In the genomic region with DNA sequence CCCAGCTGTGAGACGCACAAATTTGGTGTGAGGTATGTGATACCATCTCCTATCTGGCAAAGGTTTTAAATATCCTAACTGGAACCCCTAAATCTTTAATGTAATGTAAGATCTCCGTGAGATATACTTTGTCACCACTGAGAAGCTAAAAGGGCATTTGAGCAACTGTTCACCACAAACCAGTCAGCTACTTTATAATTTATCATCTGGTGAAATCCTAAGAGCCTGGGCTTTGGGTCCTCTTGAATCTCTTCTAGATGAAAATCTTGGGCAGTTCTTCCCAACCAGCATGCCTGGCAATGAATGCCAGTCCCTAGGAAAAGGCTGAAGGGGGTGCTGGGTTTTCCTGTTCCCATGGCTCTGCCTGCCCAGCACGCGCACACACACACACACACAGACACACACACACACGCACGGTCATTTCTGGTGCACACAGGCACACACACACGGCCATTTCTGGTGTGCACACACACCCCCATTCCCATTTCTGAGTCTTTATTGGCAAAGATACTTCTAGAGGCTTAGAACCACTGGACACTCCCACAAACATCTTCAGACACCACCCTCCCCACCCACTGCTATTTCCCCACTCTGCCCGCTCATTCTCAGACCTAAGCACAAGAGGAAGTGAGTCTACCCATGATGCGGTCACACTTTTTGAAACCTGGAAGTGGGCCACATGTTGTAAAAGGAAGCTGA, we compare ENCODE assay signal across 8 cellular contexts.
DNase-seq lines count a peak whose midpoint lies in the region; ATAC-seq and TF ChIP-seq lines count a peak whose summit lies in the region.

No MANE protein-coding gene starts in this region.

- peak; percentile 57 for ATAC-seq in GM18907 (IDR thresholded peaks at IDR 0.05; ENCODE audit: unreplicated experiment)
- ATAC-seq in HG03066 (IDR thresholded peaks at IDR 0.05; ENCODE audit: low read depth, unreplicated experiment): peak; percentile 56

- no peaks in the 10 kb centered on the region for H3K9me3 ChIP-seq in smooth muscle cell (replicated peaks; ENCODE audit: low read depth)

- H3K36me3 ChIP-seq in smooth muscle cell (ENCODE audit: low read depth): no peaks in the 10 kb centered on the region

- H3K27ac ChIP-seq in smooth muscle cell (ENCODE audit: low read depth): peak overlapping the region; percentile 7

- DNase-seq in SIG-M5 (lab: John Stamatoyannopoulos, UW) (peak; percentile 78), glomerular endothelial cell (ENCODE audit: extremely low read depth, low read depth, low spot score) (peak; percentile 89), smooth muscle cell (lab: John Stamatoyannopoulos, UW; ENCODE audit: unreplicated experiment) (no peak), cortex of kidney (lab: John Stamatoyannopoulos, UW) (no peak), occipital lobe (lab: John Stamatoyannopoulos, UW) (no peak)
- DNase-seq in activated effector memory CD4-positive, alpha-beta T cell treated with anti-CD3 and anti-CD28 coated beads, Interleukin-2, amount 50 U/mL, for 16 hours: peak; percentile 83

- peaks cover 35% of the 10 kb centered on the region for H3K79me2 ChIP-seq in smooth muscle cell (ENCODE audit: low read depth)

- H3K4me2 ChIP-seq in smooth muscle cell: no peak overlapping the region

- no peak overlapping the region for H3K4me3 ChIP-seq in smooth muscle cell

- H3K9ac ChIP-seq in smooth muscle cell (ENCODE audit: low read depth): no peak overlapping the region

- peaks cover 15% of the 10 kb centered on the region for H3K4me1 ChIP-seq in smooth muscle cell (ENCODE audit: low read depth)

- H2AFZ ChIP-seq in smooth muscle cell (ENCODE audit: low read depth): no peak overlapping the region

- peaks cover 7% of the 10 kb centered on the region for H3F3A ChIP-seq in smooth muscle cell (ENCODE audit: low read depth)

- no peaks in the 10 kb centered on the region for H3K27me3 ChIP-seq in smooth muscle cell (ENCODE audit: low read depth)

- no peak for TF ChIP-seq CTCF in smooth muscle cell (IDR thresholded peaks at IDR 0.05; ENCODE audit: borderline replicate concordance, insufficient read depth, poor library complexity, severe bottlenecking)

- 76% methylated on average over 9 of the region's 9 CpGs for WGBS in smooth muscle cell (ENCODE audit: low lambda C conversion rate)

- peaks cover 24% of the 10 kb centered on the region for H4K20me1 ChIP-seq in smooth muscle cell (ENCODE audit: low read depth)

Comparison
In these comparisons a context has a peak if more than half of its experiments do, and no peak if none do; other contexts are left out.
1. DNase-seq: peak in SIG-M5 (single experiment), activated effector memory CD4-positive, alpha-beta T cell treated with anti-CD3 and anti-CD28 coated beads, Interleukin-2, amount 50 U/mL, for 16 hours (single experiment) and glomerular endothelial cell (single experiment); none in smooth muscle cell (single experiment), cortex of kidney (single experiment) and occipital lobe (single experiment).